ENCODE assay signal across 27 cellular contexts in the genomic region with DNA sequence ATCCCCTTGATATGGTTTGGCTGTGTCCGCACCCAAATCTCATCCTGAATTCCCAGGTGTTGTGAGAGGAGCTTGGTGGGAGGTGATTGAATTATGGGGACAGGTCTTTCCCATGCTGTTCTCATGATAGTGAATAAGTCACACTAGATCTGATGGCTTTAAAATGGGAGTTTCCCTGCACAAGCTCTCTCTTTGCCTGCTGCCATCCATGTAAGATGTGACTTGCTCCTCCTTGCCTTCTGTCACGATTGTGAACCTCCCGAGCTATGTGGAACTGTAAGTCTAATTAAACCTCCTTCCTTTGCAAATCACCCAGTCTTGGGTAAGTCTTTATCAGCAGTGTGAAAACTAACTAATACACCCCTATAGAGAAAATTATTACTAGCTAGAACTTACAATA.
"Had no signal": no experiment of that assay in that cellular context is flagged by ENCODE, and none has a peak within 500 bp of the region (broad histone marks: within the 10 kb centered on the region; RNA-seq: fewer than 3 reads in every experiment).

No MANE protein-coding gene starts in this region.

- H3K27ac ChIP-seq: stomach, suprapubic skin, testis, thoracic aorta, thyroid gland, tibial artery, tibial nerve, transverse colon, upper lobe of left lung, upper lobe of right lung, uterus, vagina had no signal

- ATAC-seq: stimulated activated effector memory CD8-positive, alpha-beta T cell treated with anti-CD3 and anti-CD28 coated beads, Interleukin-12 subunit alpha, Interleukin-12 subunit beta, amount 100 ng/mL, for 72 hours; stimulated activated memory B cell treated with anti-CD40 and anti-IgM and Interleukin-4, amounts not matched to agents 10 μg/mL and 1 μg/mL and 100 μg/mL, for 72 hours; stimulated activated naive B cell treated with anti-CD40 and anti-IgM and Interleukin-4, amounts not matched to agents 10 μg/mL and 1 μg/mL and 100 μg/mL, for 72 hours; stimulated activated naive CD8-positive, alpha-beta T cell treated with anti-CD3 and anti-CD28 coated beads, Interleukin-15, amount 100 ng/mL, for 72 hours; stimulated activated naive CD8-positive, alpha-beta T cell treated with anti-CD3 and anti-CD28 coated beads, Interleukin-15, Interleukin-2, amounts not matched to agents 100 U/mL and 50 U/mL, for 24 hours; upper lobe of right lung had no signal

- H3K36me3 ChIP-seq: stomach, suprapubic skin, thoracic aorta, thyroid gland, tibial artery, tibial nerve, transverse colon, upper lobe of left lung, upper lobe of right lung, uterus, vagina had no signal

- H3K9me3 ChIP-seq: suprapubic skin, testis, thoracic aorta, thyroid gland, tibial artery, transverse colon, upper lobe of right lung, uterus, vagina had no signal

- H3K4me3 ChIP-seq: stomach, suprapubic skin, testis, thoracic aorta, thyroid gland, tibial artery, tibial nerve, transverse colon, upper lobe of left lung, upper lobe of right lung, uterus, vagina had no signal

- FAIRE-seq: urothelium cell line had no signal

- H3K4me1 ChIP-seq: stomach, suprapubic skin, testis, thyroid gland, tibial artery, tibial nerve, transverse colon, upper lobe of left lung, upper lobe of right lung, uterus, vagina had no signal

- DNase-seq: stimulated activated CD4-positive, alpha-beta T cell treated with anti-CD3 and anti-CD28 coated beads, Interleukin-2, amount 100 ng/mL, for 48 hours; stimulated activated CD4-positive, alpha-beta T cell treated with anti-CD3 and anti-CD28 coated beads, Interleukin-4, amount 100 ng/mL, for 1 hour; stimulated activated CD4-positive, alpha-beta T cell treated with anti-CD3 and anti-CD28 coated beads, Interleukin-4, amount 100 ng/mL, for 24 hours; stimulated activated CD4-positive, alpha-beta T cell treated with anti-CD3 and anti-CD28 coated beads, Interleukin-4, amount 100 ng/mL, for 4 hours; stimulated activated CD8-positive, alpha-beta memory T cell treated with anti-CD3 and anti-CD28 coated beads, Interleukin-4, amount 100 ng/mL, for 48 hours; stimulated activated naive B cell treated with anti-CD40 and anti-IgM and Interleukin-4, amounts not matched to agents 10 μg/mL and 1 μg/mL and 100 μg/mL, for 72 hours; stimulated activated naive CD4-positive, alpha-beta T cell; stimulated activated naive CD4-positive, alpha-beta T cell treated with Interleukin-2 at 50 U/mL for 16 hours; stimulated activated naive CD8-positive, alpha-beta T cell treated with anti-CD3 and anti-CD28 coated beads, Interleukin-15, amount 100 ng/mL, for 72 hours; stimulated activated naive CD8-positive, alpha-beta T cell treated with anti-CD3 and anti-CD28 coated beads, Interleukin-15, Interleukin-2, amounts not matched to agents 100 U/mL and 50 U/mL, for 24 hours; stomach; substantia nigra; testis; thyroid gland; tibial artery; transverse colon; trophoblast cell; upper lobe of left lung; upper lobe of right lung; uterus had no signal

- H3K27me3 ChIP-seq: stomach, suprapubic skin, testis, thyroid gland, tibial artery, tibial nerve, transverse colon, upper lobe of left lung, upper lobe of right lung, uterus, vagina had no signal
